ENCODE assay signal across 7 cellular contexts in the genomic region with DNA sequence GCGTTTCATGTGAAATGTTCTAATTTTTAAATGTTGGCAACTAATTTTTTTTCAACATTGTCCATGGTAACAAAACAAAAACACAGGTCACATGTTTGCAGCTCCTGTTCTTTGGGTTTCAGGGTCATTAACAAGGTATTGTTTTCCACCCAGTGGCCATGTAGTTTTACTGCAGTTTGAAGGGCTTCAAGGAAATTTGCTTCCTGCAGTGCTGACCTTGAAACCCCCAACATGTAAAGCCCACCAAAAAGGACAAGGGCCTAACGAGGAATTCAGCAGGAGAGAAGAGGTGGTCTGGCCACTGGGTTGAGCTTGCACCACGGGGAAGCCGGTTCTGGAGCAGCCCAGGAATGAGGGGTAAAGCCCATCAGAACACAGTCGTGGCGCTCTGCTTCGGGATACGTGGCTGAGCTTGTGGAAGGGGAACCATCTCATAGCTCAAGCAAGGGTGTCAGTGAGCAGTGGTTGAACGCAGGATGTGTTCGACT. TPM values are rescaled to one million over a fixed set of nuclear protein-coding genes. Genes with fewer than 3 reads are reported as not detected.
DNase-seq lines count a peak whose midpoint lies in the region; ATAC-seq, FAIRE-seq and TF ChIP-seq lines count a peak whose summit lies in the region.

No MANE protein-coding gene starts in this region.

- H3K4me3 ChIP-seq in WERI-Rb-1 (ENCODE audit: low read depth, low read length) (no peak overlapping the region), right cardiac atrium (ENCODE audit: low read length) (no peak overlapping the region)

- TF ChIP-seq POLR2A in GM12892 (IDR thresholded peaks at IDR 0.05; ENCODE audit: low read depth, low read length): no peak

- intact Hi-C loops in right cardiac atrium (cut with DNase I): no loop called here

- peak; percentile 70 for TF ChIP-seq CTCF in WERI-Rb-1 (IDR thresholded peaks at IDR 0.05; ENCODE audit: low read depth, low read length)

- H3K9me3 ChIP-seq in WERI-Rb-1 (ENCODE audit: severe bottlenecking) (no peaks in the 10 kb centered on the region), right cardiac atrium (ENCODE audit: control insufficient read depth, low read length) (no peaks in the 10 kb centered on the region)

- peaks cover 3% of the 10 kb centered on the region for H3K4me1 ChIP-seq in right cardiac atrium (ENCODE audit: control insufficient read depth, insufficient read depth, low read length)

- ATAC-seq in HG03354 (IDR thresholded peaks at IDR 0.05; ENCODE audit: poor library complexity, severe bottlenecking, unreplicated experiment): peak; percentile 91
- ATAC-seq in right cardiac atrium: peak; percentile 65 to 76

- H3K27ac ChIP-seq in WERI-Rb-1 (no peak overlapping the region), right cardiac atrium (ENCODE audit: low read length) (peak overlapping the region; percentile 39)

- no peaks in the 10 kb centered on the region for H3K36me3 ChIP-seq in WERI-Rb-1

- peak; percentile 21 for FAIRE-seq in GM12892 (lab: Jason Lieb, UNC)
- FAIRE-seq in RCC 7860 (lab: Jason Lieb, UNC): no peak

- 70% methylated on average over 10 of the region's 10 CpGs for WGBS in right cardiac atrium

- DNase-seq in GM12892 (ENCODE audit: insufficient read length) (no peak), WERI-Rb-1 (peak; percentile 36), right cardiac atrium (no peak), RCC 7860 (ENCODE audit: low spot score) (no peak), activated gamma-delta T cell treated with Interleukin-2 at 50 U/mL for 16 hours (no peak)
- DNase-seq in activated CD4-positive, alpha-beta T cell treated with anti-CD3 and anti-CD28 coated beads for 1 hour: no peak

- H3K27me3 ChIP-seq in WERI-Rb-1 (ENCODE audit: insufficient read depth, low read depth, severe bottlenecking) (no peaks in the 10 kb centered on the region), right cardiac atrium (ENCODE audit: control insufficient read depth, insufficient read depth) (no peaks in the 10 kb centered on the region)

RNA-seq across cellular contexts. Expression of gene KLHL31, which starts 13.9 kb away (rescaled TPM):
- not detected for polyA plus RNA-seq in GM12892 (2012; ENCODE audit: missing spikeins)
- total RNA-seq in right cardiac atrium: 100 to 1,000 TPM; 191 to 273 (median 234) TPM
- polyA plus RNA-seq in right cardiac atrium: 118 TPM
